ENCODE assay signal across 1 cellular context in the genomic region with DNA sequence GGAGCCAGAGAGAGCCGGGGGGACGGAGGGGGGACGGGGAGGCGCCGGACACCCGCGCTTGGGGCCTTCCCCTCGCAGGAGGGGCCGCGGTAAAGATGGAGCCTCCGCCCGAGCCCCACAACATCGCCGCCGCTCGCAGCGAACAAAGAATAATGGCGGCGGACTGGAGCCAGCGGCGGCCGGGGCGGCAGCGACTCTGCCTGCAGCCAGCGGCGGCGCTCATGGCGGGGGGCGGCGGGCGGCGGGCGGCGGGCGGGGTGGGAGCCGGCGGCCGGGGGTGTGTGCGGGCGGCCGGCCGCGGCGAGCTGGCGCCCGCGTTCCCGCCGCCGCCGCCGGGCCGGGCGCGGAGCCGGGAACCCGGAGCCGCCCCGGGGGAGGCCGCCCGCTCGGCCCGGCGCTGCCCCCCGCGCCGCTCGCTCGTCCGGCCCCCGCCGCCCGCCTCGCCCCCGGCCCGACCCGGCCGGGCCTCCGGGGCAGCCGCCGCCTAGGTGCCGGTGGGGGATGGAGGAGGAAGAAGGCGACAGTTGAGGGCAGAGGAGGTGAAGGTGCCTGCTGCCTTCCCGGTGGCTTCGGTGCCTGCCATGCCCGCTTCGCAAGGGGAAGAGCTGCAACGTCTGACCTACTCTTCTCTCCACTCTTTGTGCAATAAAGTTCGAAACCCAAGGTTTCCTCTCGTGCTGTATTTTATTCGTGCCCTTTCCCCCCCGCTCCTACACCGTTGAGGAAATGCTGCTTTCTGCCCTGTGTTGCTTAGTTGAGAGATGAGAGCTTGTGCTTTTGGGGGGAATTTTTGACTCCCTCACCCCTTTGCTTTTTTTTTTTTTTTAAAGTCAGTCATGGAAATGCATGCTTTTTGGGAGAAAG.
TF ChIP-seq lines count a peak whose summit lies in the region.

No MANE protein-coding gene starts in this region.

TF ChIP-seq in GM12878, 131 proteins besides CTCF, POLR2A, EP300 and RAD21 (continued from another document and continues in another):
- peak; percentile 21 to 46; a peak in 2 of 4 replicates for TF ChIP-seq BHLHE40 (IDR thresholded peaks at IDR 0.05; ENCODE audit: borderline replicate concordance in 1 of 2, low read depth in 2 of 2, low read length in 1 of 2)
- TF ChIP-seq ZNF384 (IDR thresholded peaks at IDR 0.05; ENCODE audit: borderline replicate concordance, low read depth, low read length), result peak; percentile 25; the same call in 1 of the 2 replicates
- peak; percentile 68; the same call in 1 of the 2 replicates for TF ChIP-seq NBN (IDR thresholded peaks at IDR 0.05)
- TF ChIP-seq ZBED1 (IDR thresholded peaks at IDR 0.05; ENCODE audit: borderline replicate concordance), result no peak
- TF ChIP-seq ZNF274 (IDR thresholded peaks at IDR 0.05; ENCODE audit: insufficient read depth, insufficient read length), result no peak
- TF ChIP-seq CBFB (IDR thresholded peaks at IDR 0.05; ENCODE audit: low read depth), result no peak
- TF ChIP-seq CBX5 (IDR thresholded peaks at IDR 0.05; ENCODE audit: low read depth), result no peak; the same call in 1 of the 2 replicates
- TF ChIP-seq, protein P1, sequence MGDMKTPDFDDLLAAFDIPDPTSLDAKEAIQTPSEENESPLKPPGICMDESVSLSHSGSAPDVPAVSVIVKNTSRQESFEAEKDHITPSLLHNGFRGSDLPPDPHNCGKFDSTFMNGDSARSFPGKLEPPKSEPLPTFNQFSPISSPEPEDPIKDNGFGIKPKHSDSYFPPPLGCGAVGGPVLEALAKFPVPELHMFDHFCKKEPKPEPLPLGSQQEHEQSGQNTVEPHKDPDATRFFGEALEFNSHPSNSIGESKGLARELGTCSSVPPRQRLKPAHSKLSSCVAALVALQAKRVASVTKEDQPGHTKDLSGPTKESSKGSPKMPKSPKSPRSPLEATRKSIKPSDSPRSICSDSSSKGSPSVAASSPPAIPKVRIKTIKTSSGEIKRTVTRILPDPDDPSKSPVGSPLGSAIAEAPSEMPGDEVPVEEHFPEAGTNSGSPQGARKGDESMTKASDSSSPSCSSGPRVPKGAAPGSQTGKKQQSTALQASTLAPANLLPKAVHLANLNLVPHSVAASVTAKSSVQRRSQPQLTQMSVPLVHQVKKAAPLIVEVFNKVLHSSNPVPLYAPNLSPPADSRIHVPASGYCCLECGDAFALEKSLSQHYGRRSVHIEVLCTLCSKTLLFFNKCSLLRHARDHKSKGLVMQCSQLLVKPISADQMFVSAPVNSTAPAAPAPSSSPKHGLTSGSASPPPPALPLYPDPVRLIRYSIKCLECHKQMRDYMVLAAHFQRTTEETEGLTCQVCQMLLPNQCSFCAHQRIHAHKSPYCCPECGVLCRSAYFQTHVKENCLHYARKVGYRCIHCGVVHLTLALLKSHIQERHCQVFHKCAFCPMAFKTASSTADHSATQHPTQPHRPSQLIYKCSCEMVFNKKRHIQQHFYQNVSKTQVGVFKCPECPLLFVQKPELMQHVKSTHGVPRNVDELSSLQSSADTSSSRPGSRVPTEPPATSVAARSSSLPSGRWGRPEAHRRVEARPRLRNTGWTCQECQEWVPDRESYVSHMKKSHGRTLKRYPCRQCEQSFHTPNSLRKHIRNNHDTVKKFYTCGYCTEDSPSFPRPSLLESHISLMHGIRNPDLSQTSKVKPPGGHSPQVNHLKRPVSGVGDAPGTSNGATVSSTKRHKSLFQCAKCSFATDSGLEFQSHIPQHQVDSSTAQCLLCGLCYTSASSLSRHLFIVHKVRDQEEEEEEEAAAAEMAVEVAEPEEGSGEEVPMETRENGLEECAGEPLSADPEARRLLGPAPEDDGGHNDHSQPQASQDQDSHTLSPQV (IDR thresholded peaks at IDR 0.05), result no peak
- TF ChIP-seq, protein P2, sequence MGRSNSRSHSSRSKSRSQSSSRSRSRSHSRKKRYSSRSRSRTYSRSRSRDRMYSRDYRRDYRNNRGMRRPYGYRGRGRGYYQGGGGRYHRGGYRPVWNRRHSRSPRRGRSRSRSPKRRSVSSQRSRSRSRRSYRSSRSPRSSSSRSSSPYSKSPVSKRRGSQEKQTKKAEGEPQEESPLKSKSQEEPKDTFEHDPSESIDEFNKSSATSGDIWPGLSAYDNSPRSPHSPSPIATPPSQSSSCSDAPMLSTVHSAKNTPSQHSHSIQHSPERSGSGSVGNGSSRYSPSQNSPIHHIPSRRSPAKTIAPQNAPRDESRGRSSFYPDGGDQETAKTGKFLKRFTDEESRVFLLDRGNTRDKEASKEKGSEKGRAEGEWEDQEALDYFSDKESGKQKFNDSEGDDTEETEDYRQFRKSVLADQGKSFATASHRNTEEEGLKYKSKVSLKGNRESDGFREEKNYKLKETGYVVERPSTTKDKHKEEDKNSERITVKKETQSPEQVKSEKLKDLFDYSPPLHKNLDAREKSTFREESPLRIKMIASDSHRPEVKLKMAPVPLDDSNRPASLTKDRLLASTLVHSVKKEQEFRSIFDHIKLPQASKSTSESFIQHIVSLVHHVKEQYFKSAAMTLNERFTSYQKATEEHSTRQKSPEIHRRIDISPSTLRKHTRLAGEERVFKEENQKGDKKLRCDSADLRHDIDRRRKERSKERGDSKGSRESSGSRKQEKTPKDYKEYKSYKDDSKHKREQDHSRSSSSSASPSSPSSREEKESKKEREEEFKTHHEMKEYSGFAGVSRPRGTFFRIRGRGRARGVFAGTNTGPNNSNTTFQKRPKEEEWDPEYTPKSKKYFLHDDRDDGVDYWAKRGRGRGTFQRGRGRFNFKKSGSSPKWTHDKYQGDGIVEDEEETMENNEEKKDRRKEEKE (IDR thresholded peaks at IDR 0.05), result no peak; the same call in 1 of the 2 replicates
- TF ChIP-seq, protein P3, sequence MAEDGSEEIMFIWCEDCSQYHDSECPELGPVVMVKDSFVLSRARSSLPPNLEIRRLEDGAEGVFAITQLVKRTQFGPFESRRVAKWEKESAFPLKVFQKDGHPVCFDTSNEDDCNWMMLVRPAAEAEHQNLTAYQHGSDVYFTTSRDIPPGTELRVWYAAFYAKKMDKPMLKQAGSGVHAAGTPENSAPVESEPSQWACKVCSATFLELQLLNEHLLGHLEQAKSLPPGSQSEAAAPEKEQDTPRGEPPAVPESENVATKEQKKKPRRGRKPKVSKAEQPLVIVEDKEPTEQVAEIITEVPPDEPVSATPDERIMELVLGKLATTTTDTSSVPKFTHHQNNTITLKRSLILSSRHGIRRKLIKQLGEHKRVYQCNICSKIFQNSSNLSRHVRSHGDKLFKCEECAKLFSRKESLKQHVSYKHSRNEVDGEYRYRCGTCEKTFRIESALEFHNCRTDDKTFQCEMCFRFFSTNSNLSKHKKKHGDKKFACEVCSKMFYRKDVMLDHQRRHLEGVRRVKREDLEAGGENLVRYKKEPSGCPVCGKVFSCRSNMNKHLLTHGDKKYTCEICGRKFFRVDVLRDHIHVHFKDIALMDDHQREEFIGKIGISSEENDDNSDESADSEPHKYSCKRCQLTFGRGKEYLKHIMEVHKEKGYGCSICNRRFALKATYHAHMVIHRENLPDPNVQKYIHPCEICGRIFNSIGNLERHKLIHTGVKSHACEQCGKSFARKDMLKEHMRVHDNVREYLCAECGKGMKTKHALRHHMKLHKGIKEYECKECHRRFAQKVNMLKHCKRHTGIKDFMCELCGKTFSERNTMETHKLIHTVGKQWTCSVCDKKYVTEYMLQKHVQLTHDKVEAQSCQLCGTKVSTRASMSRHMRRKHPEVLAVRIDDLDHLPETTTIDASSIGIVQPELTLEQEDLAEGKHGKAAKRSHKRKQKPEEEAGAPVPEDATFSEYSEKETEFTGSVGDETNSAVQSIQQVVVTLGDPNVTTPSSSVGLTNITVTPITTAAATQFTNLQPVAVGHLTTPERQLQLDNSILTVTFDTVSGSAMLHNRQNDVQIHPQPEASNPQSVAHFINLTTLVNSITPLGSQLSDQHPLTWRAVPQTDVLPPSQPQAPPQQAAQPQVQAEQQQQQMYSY (CRISPR knock-in tag; IDR thresholded peaks at IDR 0.05), result no peak
- TF ChIP-seq SRF (IDR thresholded peaks at IDR 0.05; ENCODE audit: low read depth in 2 of 2, low read length in 2 of 2), result no peak
- no peak for TF ChIP-seq NR2C2 (IDR thresholded peaks at IDR 0.05; ENCODE audit: borderline replicate concordance, control insufficient read depth, insufficient read length, low read depth)
- TF ChIP-seq SMAD5 (IDR thresholded peaks at IDR 0.05; ENCODE audit: low read depth), result no peak
- TF ChIP-seq WRNIP1 (IDR thresholded peaks at IDR 0.05; ENCODE audit: borderline replicate concordance, low read depth, low read length), result 0 out of 2 replicates have a peak, but pooled peaks have one; percentile 27
- 0 out of 2 replicates have a peak, but pooled peaks have one; percentile 2 for TF ChIP-seq SPI1 (IDR thresholded peaks at IDR 0.05; ENCODE audit: borderline replicate concordance, insufficient read depth, low read depth, low read length)
- TF ChIP-seq RBBP5 (conservative IDR thresholded peaks at IDR 0.05), result no peak
- TF ChIP-seq, protein P4, sequence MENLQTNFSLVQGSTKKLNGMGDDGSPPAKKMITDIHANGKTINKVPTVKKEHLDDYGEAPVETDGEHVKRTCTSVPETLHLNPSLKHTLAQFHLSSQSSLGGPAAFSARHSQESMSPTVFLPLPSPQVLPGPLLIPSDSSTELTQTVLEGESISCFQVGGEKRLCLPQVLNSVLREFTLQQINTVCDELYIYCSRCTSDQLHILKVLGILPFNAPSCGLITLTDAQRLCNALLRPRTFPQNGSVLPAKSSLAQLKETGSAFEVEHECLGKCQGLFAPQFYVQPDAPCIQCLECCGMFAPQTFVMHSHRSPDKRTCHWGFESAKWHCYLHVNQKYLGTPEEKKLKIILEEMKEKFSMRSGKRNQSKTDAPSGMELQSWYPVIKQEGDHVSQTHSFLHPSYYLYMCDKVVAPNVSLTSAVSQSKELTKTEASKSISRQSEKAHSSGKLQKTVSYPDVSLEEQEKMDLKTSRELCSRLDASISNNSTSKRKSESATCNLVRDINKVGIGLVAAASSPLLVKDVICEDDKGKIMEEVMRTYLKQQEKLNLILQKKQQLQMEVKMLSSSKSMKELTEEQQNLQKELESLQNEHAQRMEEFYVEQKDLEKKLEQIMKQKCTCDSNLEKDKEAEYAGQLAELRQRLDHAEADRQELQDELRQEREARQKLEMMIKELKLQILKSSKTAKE (IDR thresholded peaks at IDR 0.05; ENCODE audit: low read depth, poor library complexity, severe bottlenecking), result no peak
- no peak for TF ChIP-seq NR2C1 (IDR thresholded peaks at IDR 0.05)
- TF ChIP-seq MEF2B (IDR thresholded peaks at IDR 0.05; ENCODE audit: partially characterized antibody, poor library complexity, severe bottlenecking), result no peak
- TF ChIP-seq, protein P5, sequence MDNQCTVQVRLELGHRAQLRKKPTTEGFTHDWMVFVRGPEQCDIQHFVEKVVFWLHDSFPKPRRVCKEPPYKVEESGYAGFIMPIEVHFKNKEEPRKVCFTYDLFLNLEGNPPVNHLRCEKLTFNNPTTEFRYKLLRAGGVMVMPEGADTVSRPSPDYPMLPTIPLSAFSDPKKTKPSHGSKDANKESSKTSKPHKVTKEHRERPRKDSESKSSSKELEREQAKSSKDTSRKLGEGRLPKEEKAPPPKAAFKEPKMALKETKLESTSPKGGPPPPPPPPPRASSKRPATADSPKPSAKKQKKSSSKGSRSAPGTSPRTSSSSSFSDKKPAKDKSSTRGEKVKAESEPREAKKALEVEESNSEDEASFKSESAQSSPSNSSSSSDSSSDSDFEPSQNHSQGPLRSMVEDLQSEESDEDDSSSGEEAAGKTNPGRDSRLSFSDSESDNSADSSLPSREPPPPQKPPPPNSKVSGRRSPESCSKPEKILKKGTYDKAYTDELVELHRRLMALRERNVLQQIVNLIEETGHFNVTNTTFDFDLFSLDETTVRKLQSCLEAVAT (IDR thresholded peaks at IDR 0.05), result peak; percentile 82
- TF ChIP-seq TCF3 (IDR thresholded peaks at IDR 0.05; ENCODE audit: borderline replicate concordance, insufficient read depth, low read depth, low read length), result no peak
- TF ChIP-seq, protein P6, sequence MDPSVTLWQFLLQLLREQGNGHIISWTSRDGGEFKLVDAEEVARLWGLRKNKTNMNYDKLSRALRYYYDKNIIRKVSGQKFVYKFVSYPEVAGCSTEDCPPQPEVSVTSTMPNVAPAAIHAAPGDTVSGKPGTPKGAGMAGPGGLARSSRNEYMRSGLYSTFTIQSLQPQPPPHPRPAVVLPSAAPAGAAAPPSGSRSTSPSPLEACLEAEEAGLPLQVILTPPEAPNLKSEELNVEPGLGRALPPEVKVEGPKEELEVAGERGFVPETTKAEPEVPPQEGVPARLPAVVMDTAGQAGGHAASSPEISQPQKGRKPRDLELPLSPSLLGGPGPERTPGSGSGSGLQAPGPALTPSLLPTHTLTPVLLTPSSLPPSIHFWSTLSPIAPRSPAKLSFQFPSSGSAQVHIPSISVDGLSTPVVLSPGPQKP (IDR thresholded peaks at IDR 0.05; ENCODE audit: low read depth, low read length), result no peak
- TF ChIP-seq BRCA1 (IDR thresholded peaks at IDR 0.05; ENCODE audit: low read depth, low read length), result no peak
- peak; percentile 69; the same call in 1 of the 2 replicates for TF ChIP-seq SIN3A (IDR thresholded peaks at IDR 0.05; ENCODE audit: low read depth, low read length)
- no peak for TF ChIP-seq IRF4 (IDR thresholded peaks at IDR 0.05; ENCODE audit: low read depth, low read length)
- TF ChIP-seq, protein P7, sequence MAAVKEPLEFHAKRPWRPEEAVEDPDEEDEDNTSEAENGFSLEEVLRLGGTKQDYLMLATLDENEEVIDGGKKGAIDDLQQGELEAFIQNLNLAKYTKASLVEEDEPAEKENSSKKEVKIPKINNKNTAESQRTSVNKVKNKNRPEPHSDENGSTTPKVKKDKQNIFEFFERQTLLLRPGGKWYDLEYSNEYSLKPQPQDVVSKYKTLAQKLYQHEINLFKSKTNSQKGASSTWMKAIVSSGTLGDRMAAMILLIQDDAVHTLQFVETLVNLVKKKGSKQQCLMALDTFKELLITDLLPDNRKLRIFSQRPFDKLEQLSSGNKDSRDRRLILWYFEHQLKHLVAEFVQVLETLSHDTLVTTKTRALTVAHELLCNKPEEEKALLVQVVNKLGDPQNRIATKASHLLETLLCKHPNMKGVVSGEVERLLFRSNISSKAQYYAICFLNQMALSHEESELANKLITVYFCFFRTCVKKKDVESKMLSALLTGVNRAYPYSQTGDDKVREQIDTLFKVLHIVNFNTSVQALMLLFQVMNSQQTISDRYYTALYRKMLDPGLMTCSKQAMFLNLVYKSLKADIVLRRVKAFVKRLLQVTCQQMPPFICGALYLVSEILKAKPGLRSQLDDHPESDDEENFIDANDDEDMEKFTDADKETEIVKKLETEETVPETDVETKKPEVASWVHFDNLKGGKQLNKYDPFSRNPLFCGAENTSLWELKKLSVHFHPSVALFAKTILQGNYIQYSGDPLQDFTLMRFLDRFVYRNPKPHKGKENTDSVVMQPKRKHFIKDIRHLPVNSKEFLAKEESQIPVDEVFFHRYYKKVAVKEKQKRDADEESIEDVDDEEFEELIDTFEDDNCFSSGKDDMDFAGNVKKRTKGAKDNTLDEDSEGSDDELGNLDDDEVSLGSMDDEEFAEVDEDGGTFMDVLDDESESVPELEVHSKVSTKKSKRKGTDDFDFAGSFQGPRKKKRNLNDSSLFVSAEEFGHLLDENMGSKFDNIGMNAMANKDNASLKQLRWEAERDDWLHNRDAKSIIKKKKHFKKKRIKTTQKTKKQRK (IDR thresholded peaks at IDR 0.05; ENCODE audit: low read depth, low read length), result no peak
- TF ChIP-seq FOXK2 (IDR thresholded peaks at IDR 0.05), result no peak; the same call in 1 of the 2 replicates
- TF ChIP-seq RCOR1 (conservative IDR thresholded peaks at IDR 0.05; ENCODE audit: low read depth, low read length), result no peak
- TF ChIP-seq IKZF2 (IDR thresholded peaks at IDR 0.05), result peak; percentile 18 to 28; a peak in 1 of 4 replicates
- TF ChIP-seq YY1 (IDR thresholded peaks at IDR 0.05; ENCODE audit: low read depth, low read length), result peak; percentile 95
- no peak for TF ChIP-seq POU2F2 (IDR thresholded peaks at IDR 0.05; ENCODE audit: borderline replicate concordance, low read depth, low read length)
- no peak for TF ChIP-seq NRF1 (conservative IDR thresholded peaks at IDR 0.05; ENCODE audit: low read depth, low read length)
- TF ChIP-seq EGR1 (IDR thresholded peaks at IDR 0.05; ENCODE audit: borderline replicate concordance in 1 of 2, low read depth in 2 of 2, low read length in 2 of 2), result no peak
- TF ChIP-seq CEBPB (IDR thresholded peaks at IDR 0.05; ENCODE audit: borderline replicate concordance in 1 of 2, low read depth in 2 of 2, low read length in 2 of 2), result no peak
